Comparison of ENCODE assay signal across 10 cellular contexts in genomic region chr11:1844221-1845094, GRCh38. TPM values are rescaled to one million over a fixed set of nuclear protein-coding genes. Genes with fewer than 3 reads are reported as not detected.
DNase-seq lines count a peak whose midpoint lies in the region; ATAC-seq and TF ChIP-seq lines count a peak whose summit lies in the region.
"Had no signal": no experiment of that assay in that cellular context is flagged by ENCODE, and none has a peak within 500 bp of the region (broad histone marks: within the 10 kb centered on the region; RNA-seq: fewer than 3 reads in every experiment).

No MANE protein-coding gene starts in this region.

- TF ChIP-seq POLR2A in spleen (IDR thresholded peaks at IDR 0.05) = no peak

- H3K27me3 ChIP-seq in heart right ventricle = no peaks in the 10 kb centered on the region
- H3K27me3 ChIP-seq in spleen (replicated peaks in 1 of 7) = no peaks in the 10 kb centered on the region
- H3K27me3 ChIP-seq in foreskin keratinocyte = no peaks in the 10 kb centered on the region

- peak overlapping the region; percentile 44 to 83 (median 69) for H3K4me3 Mint-ChIP-seq in IgD-negative memory B cell

- DNase-seq in activated T-cell treated with anti-CD3 and anti-CD28 coated beads for 4 hours (peak; percentile 30), heart right ventricle (peak; percentile 54 to 56), spleen (peak; percentile 94), DMS153 treated with DMSO at 0.1 percent for 48 hours (lab: John Stamatoyannopoulos, UW; ENCODE audit: unreplicated experiment) (no peak), GM19238 (ENCODE audit: insufficient read length, low spot score) (no peak), foreskin keratinocyte (no peak), MV-4-11 (lab: John Stamatoyannopoulos, UW) (no peak)

- intact Hi-C loops in heart right ventricle (cut with DNase I) = loop anchor here in 4 of 10 donors (5.0 kb wide), 3 partner anchors 33 to 1472 kb away; no protein-coding TSS in a partner anchor
- intact Hi-C loops in spleen (cut with DNase I; ENCODE audit: low total_unique reads) = no loop called here

- H3K27ac Mint-ChIP-seq in IgD-negative memory B cell = peak overlapping the region; percentile 7 to 87 (median 55)

- H3K4me1 ChIP-seq in heart right ventricle = peaks cover 5 to 65% (median 27%) of the 10 kb centered on the region in 9 donors
- peaks cover 40 to 100% (median 88%) of the 10 kb centered on the region in 6 donors for H3K4me1 ChIP-seq in spleen
- peaks cover 28% of the 10 kb centered on the region for H3K4me1 ChIP-seq in foreskin keratinocyte

- ATAC-seq in heart right ventricle (peak in 7 of 8 donors; percentile 24 to 75 (median 47)), foreskin keratinocyte (no peak)

- H3K4me1 Mint-ChIP-seq in IgD-negative memory B cell = peaks cover 28 to 48% (median 47%) of the 10 kb centered on the region in 3 donors

- H3K4me3 ChIP-seq in heart right ventricle (peak overlapping the region in 1 of 10 donors; percentile 4), spleen (peak overlapping the region in 4 of 8 donors; percentile 12 to 55 (median 14))

- 47 to 62% methylated on average over 23 of the region's 23 CpGs for WGBS in heart right ventricle, 2 donors
- WGBS in spleen, 5 donors = 5 to 12% (median 8%) methylated on average over 18 to 23 of the region's 23 CpGs

- H3K27ac ChIP-seq in heart right ventricle = peak overlapping the region in 8 of 10 donors; percentile 4 to 81 (median 44)
- H3K27ac ChIP-seq in spleen = peak overlapping the region; percentile 66 to 94 (median 88)
- H3K27ac ChIP-seq in foreskin keratinocyte = no peak overlapping the region
- H3K27ac ChIP-seq: VCaP had no signal

- H3K36me3 ChIP-seq in heart right ventricle (no peaks in the 10 kb centered on the region), spleen (no peaks in the 10 kb centered on the region)

- no peaks in the 10 kb centered on the region for H3K9me3 Mint-ChIP-seq in IgD-negative memory B cell

- no peak for TF ChIP-seq CTCF in heart right ventricle (IDR thresholded peaks at IDR 0.05)
- no peak for TF ChIP-seq CTCF in spleen (IDR thresholded peaks at IDR 0.05 in 8 of 11, conservative IDR thresholded peaks at IDR 0.05 in 3 of 11)
- no peak for TF ChIP-seq CTCF in foreskin keratinocyte (conservative IDR thresholded peaks at IDR 0.05)

- H3K9me3 ChIP-seq in heart right ventricle (no peaks in the 10 kb centered on the region), spleen (no peaks in the 10 kb centered on the region)

- no peaks in the 10 kb centered on the region for H3K36me3 Mint-ChIP-seq in IgD-negative memory B cell

- peaks cover 4% of the 10 kb centered on the region for H3K27me3 Mint-ChIP-seq in IgD-negative memory B cell

RNA-seq across cellular contexts. Expression of gene TNNI2, which starts 5.7 kb away (rescaled TPM):
- polyA plus RNA-seq in IgD-negative memory B cell = 8.0 TPM
- under 1 TPM in 3 of 10 donors, not detected in 7; 0.36 to 0.55 (median 0.46) TPM for total RNA-seq in heart right ventricle
- polyA plus RNA-seq in heart right ventricle = 1 to 10 TPM in 1 of 2 donors, under 1 TPM in 1; 0.71 to 1.2 TPM
- total RNA-seq in spleen = 1 to 10 TPM; 2.3 to 8.6 (median 5.2) TPM
- 10 to 100 TPM in 2 of 3 donors, 1 to 10 TPM in 1; 7.3 to 21.8 (median 13.0) TPM for polyA plus RNA-seq in spleen
- 5.6 and 8.6 TPM in 2 replicates for total RNA-seq in foreskin keratinocyte
- polyA plus RNA-seq in foreskin keratinocyte = 8.2 and 13.1 TPM in 2 replicates
- total RNA-seq: glomerular endothelial cell had no signal

RNA-seq across cellular contexts. Expression of gene LSP1, which starts 8.4 kb away (rescaled TPM):
- polyA plus RNA-seq in IgD-negative memory B cell (841 TPM), heart right ventricle (10 to 100 TPM; 21.3 to 21.5 TPM), spleen (100 to 1,000 TPM; 136 to 350 (median 148) TPM), foreskin keratinocyte (1.3 and 1.7 TPM in 2 replicates)
- total RNA-seq in heart right ventricle (10 to 100 TPM; 16.0 to 57.2 (median 20.8) TPM), spleen (100 to 1,000 TPM; 227 to 422 (median 358) TPM), foreskin keratinocyte (0.49 and 1.1 TPM in 2 replicates)

RNA-seq across cellular contexts. Expression of gene SYT8, which starts 9.7 kb away (rescaled TPM):
- polyA plus RNA-seq in IgD-negative memory B cell = not detected
- not detected for total RNA-seq in heart right ventricle
- not detected for polyA plus RNA-seq in heart right ventricle
- total RNA-seq in spleen = not detected
- polyA plus RNA-seq in spleen = under 1 TPM in 1 of 3 donors, not detected in 2; 0.83 TPM
- 18.1 and 21.1 TPM in 2 replicates for total RNA-seq in foreskin keratinocyte
- polyA plus RNA-seq in foreskin keratinocyte = 28.4 and 29.4 TPM in 2 replicates
- total RNA-seq: glomerular endothelial cell had no signal

RNA-seq across cellular contexts. Expression of gene PRR33, which starts 47.2 kb away (rescaled TPM):
- polyA plus RNA-seq in IgD-negative memory B cell (0.60 TPM), heart right ventricle (1 to 10 TPM in 1 of 2 donors, under 1 TPM in 1; 0.09 to 6.5 TPM), spleen (under 1 TPM; 0.03 to 0.64 (median 0.20) TPM), foreskin keratinocyte (not detected in 2 replicates)
- total RNA-seq in heart right ventricle (1 to 10 TPM; 2.3 to 4.9 (median 3.5) TPM), spleen (not detected), foreskin keratinocyte (not detected in 2 replicates)
- total RNA-seq: glomerular endothelial cell had no signal

Comparison
In these comparisons a context has a peak if more than half of its experiments do, and no peak if none do; other contexts are left out.
1. DNase-seq: peak in activated T-cell treated with anti-CD3 and anti-CD28 coated beads for 4 hours (single experiment), heart right ventricle (2 of 2) and spleen (single experiment); none in DMS153 treated with DMSO at 0.1 percent for 48 hours (single experiment), GM19238 (single experiment), foreskin keratinocyte (0 of 2) and MV-4-11 (single experiment).
2. RNA of gene LSP1, which starts 8.4 kb away (polyA plus RNA-seq): 841 TPM in IgD-negative memory B cell (single experiment) and 136 to 350 TPM in spleen; 21.3 to 21.5 TPM in heart right ventricle and 1.3 to 1.7 TPM in foreskin keratinocyte; every median in the first group is over 4 times any median in the second.
3. RNA of gene SYT8, which starts 9.7 kb away (polyA plus RNA-seq): 28.4 to 29.4 TPM in foreskin keratinocyte; 0.83 TPM in spleen, not detected in IgD-negative memory B cell (single experiment) and not detected in heart right ventricle; every median in the first group is over 10 times any median in the second.